In genomic region chr22:44743804-44744211, GRCh38 we compare ENCODE assay signal across 21 cellular contexts. TPM values are rescaled to one million over a fixed set of nuclear protein-coding genes. Genes with fewer than 3 reads are reported as not detected.
"Had no signal": no experiment of that assay in that cellular context is flagged by ENCODE, and none has a peak within 500 bp of the region (broad histone marks: within the 10 kb centered on the region; RNA-seq: fewer than 3 reads in every experiment).

No MANE protein-coding gene starts in this region.

- H3K27ac Mint-ChIP-seq: activated naive CD4-positive, alpha-beta T cell treated with anti-CD3 and anti-CD28 coated beads, Interleukin-2, amount 50 U/mL, for 24 hours; neural progenitor cell had no signal

- H3K4me1 Mint-ChIP-seq: activated naive CD4-positive, alpha-beta T cell treated with anti-CD3 and anti-CD28 coated beads, Interleukin-2, amount 50 U/mL, for 24 hours had no signal

- ATAC-seq: left colon, lower lobe of right lung, psoas muscle, right cardiac atrium had no signal

- DNase-seq: activated CD4-positive, alpha-beta T cell treated with anti-CD3 and anti-CD28 coated beads, Interleukin-2, amount 50 U/mL, for 4 hours; activated gamma-delta T cell; adrenal gland; cerebellar nuclear complex; effector CD4-positive, alpha-beta T cell; esophagus squamous epithelium; foreskin fibroblast; hypothalamus; islet precursor cell; lower lobe of right lung; midbrain; psoas muscle; stimulated activated CD4-positive, alpha-beta T cell treated with anti-CD3 and anti-CD28 coated beads, Interleukin-2, amount 100 ng/mL, for 24 hours; stimulated activated naive CD4-positive, alpha-beta T cell treated with Interleukin-2 at 50 U/mL for 16 hours; substantia nigra; T-helper 2 cell; tibial artery had no signal

- H2AFZ ChIP-seq: neural progenitor cell had no signal

- H3K4me3 Mint-ChIP-seq: activated naive CD4-positive, alpha-beta T cell treated with anti-CD3 and anti-CD28 coated beads, Interleukin-2, amount 50 U/mL, for 24 hours; neural progenitor cell had no signal

- H3K9me3 Mint-ChIP-seq: activated naive CD4-positive, alpha-beta T cell treated with anti-CD3 and anti-CD28 coated beads, Interleukin-2, amount 50 U/mL, for 24 hours; neural progenitor cell had no signal

- H3K4me1 ChIP-seq: adrenal gland, lower lobe of right lung, neural progenitor cell, psoas muscle, tibial artery had no signal

- H3K9ac ChIP-seq: neural progenitor cell had no signal

- H3K27ac ChIP-seq: adrenal gland, esophagus squamous epithelium, lower lobe of right lung, neural progenitor cell, psoas muscle, tibial artery had no signal

- H3K36me3 ChIP-seq: adrenal gland, esophagus squamous epithelium, lower lobe of right lung, neural progenitor cell, tibial artery had no signal

- H3K4me3 ChIP-seq: adrenal gland, esophagus squamous epithelium, lower lobe of right lung, neural progenitor cell, psoas muscle, tibial artery had no signal

- H3K4me2 ChIP-seq: neural progenitor cell had no signal

- H3K27me3 ChIP-seq: adrenal gland, neural progenitor cell had no signal

- H3K36me3 Mint-ChIP-seq: activated naive CD4-positive, alpha-beta T cell treated with anti-CD3 and anti-CD28 coated beads, Interleukin-2, amount 50 U/mL, for 24 hours; neural progenitor cell had no signal

- H3K9me3 ChIP-seq: adrenal gland, esophagus squamous epithelium, lower lobe of right lung, psoas muscle, tibial artery had no signal

RNA-seq across cellular contexts. Expression of gene ARHGAP8, which starts 8.6 kb away (rescaled TPM):
- polyA plus RNA-seq: psoas muscle had no signal
